In the genomic region with DNA sequence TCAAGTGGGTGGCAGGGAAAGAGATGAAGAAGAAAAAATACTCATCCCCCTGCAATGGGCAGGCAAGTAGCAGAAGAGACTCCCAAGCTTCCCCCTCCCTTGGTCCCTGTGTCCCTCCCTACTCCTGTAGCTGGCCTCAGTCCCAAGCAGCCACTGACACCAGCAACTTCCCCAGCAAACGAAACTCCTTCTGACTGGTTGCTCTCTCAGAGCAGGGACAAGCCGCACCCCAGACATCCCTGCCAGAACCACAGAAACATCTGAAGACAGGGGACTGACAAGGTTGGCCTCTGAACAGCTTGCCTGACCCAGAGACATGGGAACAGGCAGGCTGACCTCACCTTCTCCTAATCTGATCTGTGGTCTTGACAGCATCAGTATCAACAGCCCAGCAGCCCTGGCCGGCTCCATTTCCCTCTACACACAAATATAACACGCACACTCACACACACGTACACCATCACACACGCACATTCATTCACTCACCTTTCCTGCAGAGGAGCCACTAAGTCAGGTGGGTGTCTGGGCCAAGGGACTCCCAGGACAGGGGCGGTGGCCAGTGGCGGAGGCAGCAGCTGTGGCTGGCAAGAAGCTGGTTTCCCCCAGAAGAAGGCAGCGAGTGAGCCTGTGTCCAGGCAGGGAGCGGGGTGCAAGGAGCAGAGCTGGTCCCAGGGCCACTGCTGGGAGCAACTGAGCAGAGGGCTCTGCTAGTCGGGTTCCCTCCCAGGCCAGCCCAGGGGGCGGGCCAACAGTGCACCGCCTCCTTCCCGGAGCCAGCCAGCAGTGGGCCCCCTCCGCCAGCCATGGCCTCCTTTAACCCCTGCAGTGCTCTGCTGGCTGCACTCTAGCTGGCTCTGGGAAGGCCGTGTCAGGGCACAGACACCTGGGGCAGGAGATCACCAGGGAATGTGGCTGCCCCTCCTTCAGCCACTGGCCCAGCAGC, we compare ENCODE assay signal across 8 cellular contexts. TPM values are rescaled to one million over a fixed set of nuclear protein-coding genes. Genes with fewer than 3 reads are reported as not detected.
A peak's percentile ranks its signal among the peaks of the same experiment; 100 is the strongest.
DNase-seq lines count a peak whose midpoint lies in the region; ATAC-seq and TF ChIP-seq lines count a peak whose summit lies in the region.

No MANE protein-coding gene starts in this region.

- peaks cover 0 to 16% (median 6%) of the 10 kb centered on the region in 7 donors for H3K4me1 Mint-ChIP-seq in naive thymus-derived CD4-positive, alpha-beta T cell

- DNase-seq in AG08396 (ENCODE audit: low spot score) (peak; percentile 92), SK-N-SH (peak; percentile 96), fibroblast of peridontal ligament (ENCODE audit: extremely low read depth) (peak; percentile 35), GF-D8 (lab: John Stamatoyannopoulos, UW) (no peak)
- no peak for DNase-seq in naive thymus-derived CD4-positive, alpha-beta T cell

- H3K4me2 ChIP-seq in SK-N-SH: peak overlapping the region; percentile 99

- H3K9me3 Mint-ChIP-seq in naive thymus-derived CD4-positive, alpha-beta T cell: no peaks in the 10 kb centered on the region

- H3K36me3 ChIP-seq in HEK293 (ENCODE audit: control insufficient read depth in 2 of 2, insufficient read depth in 1 of 2, low read length in 2 of 2) (no peaks in the 10 kb centered on the region), SK-N-SH (replicated peaks in 1 of 2; ENCODE audit: control insufficient read depth in 1 of 2, insufficient read depth in 2 of 2, low read length in 1 of 2) (no peaks in the 10 kb centered on the region)
- H3K36me3 ChIP-seq in naive thymus-derived CD4-positive, alpha-beta T cell (ENCODE audit: control insufficient read depth in 2 of 3, insufficient read depth in 3 of 3, low read length in 3 of 3): no peaks in the 10 kb centered on the region

- peak; percentile 57 for ATAC-seq in naive thymus-derived CD4-positive, alpha-beta T cell
- ATAC-seq in HG03159 (IDR thresholded peaks at IDR 0.05; ENCODE audit: unreplicated experiment): no peak
- no peak for ATAC-seq in GM18909 (IDR thresholded peaks at IDR 0.05; ENCODE audit: poor library complexity, unreplicated experiment)

- peaks cover 4% of the 10 kb centered on the region for H3K4me1 ChIP-seq in HEK293 (ENCODE audit: control insufficient read depth, insufficient read depth, low read length)
- H3K4me1 ChIP-seq in SK-N-SH (ENCODE audit: control insufficient read depth in 1 of 2, insufficient read depth in 2 of 2, low read depth in 1 of 2, low read length in 1 of 2): peaks cover 7 to 94% of the 10 kb centered on the region in 2 experiments
- no peaks in the 10 kb centered on the region for H3K4me1 ChIP-seq in naive thymus-derived CD4-positive, alpha-beta T cell (ENCODE audit: control insufficient read depth in 2 of 2, insufficient read depth in 2 of 2, low read length in 2 of 2)

- no peak overlapping the region for H3K4me3 ChIP-seq in HEK293 (ENCODE audit: low read depth, low read length)
- H3K4me3 ChIP-seq in SK-N-SH (ENCODE audit: low read depth in 2 of 2, low read length in 1 of 2): peak overlapping the region; percentile 38 to 70
- no peak overlapping the region for H3K4me3 ChIP-seq in naive thymus-derived CD4-positive, alpha-beta T cell (ENCODE audit: low read length)

- POLR2A ChIA-PET in HEK293 (lab: Yijun Ruan, JAX) (no interaction called here), SK-N-SH (lab: Yijun Ruan, JAX) (interaction anchor here (0.8 to 3.0 kb wide), 6 partner anchors 10 to 99 kb away, joined by 3 to 23 read pairs (median 5); no protein-coding TSS in a partner anchor)
- POLR2A ChIA-PET in naive thymus-derived CD4-positive, alpha-beta T cell (lab: Charles Lee): no interaction called here

- H4K20me1 ChIP-seq in SK-N-SH (ENCODE audit: insufficient read depth): peaks cover 82% of the 10 kb centered on the region

- no peak overlapping the region for H2AFZ ChIP-seq in SK-N-SH (ENCODE audit: low read depth)

- H3K9me3 ChIP-seq in HEK293 (ENCODE audit: control insufficient read depth, insufficient read depth, low read depth, low read length): no peaks in the 10 kb centered on the region
- H3K9me3 ChIP-seq in SK-N-SH: no peaks in the 10 kb centered on the region
- H3K9me3 ChIP-seq in naive thymus-derived CD4-positive, alpha-beta T cell (ENCODE audit: control insufficient read depth in 2 of 3, low read length in 3 of 3): no peaks in the 10 kb centered on the region

- no peaks in the 10 kb centered on the region for H3K36me3 Mint-ChIP-seq in naive thymus-derived CD4-positive, alpha-beta T cell

- H3K27me3 ChIP-seq in SK-N-SH (ENCODE audit: insufficient read depth): no peaks in the 10 kb centered on the region
- no peaks in the 10 kb centered on the region for H3K27me3 ChIP-seq in naive thymus-derived CD4-positive, alpha-beta T cell (ENCODE audit: control insufficient read depth in 2 of 2, insufficient read depth in 2 of 2, low read length in 2 of 2)

- H3K9ac ChIP-seq in SK-N-SH: peak overlapping the region; percentile 75

- TF ChIP-seq RAD21 in SK-N-SH (IDR thresholded peaks at IDR 0.05; ENCODE audit: low read length): peak; percentile 53

- CTCF ChIA-PET in HEK293 (lab: Yijun Ruan, JAX) (interaction anchor here (0.7 to 2.3 kb wide), 13 partner anchors 11 to 158 kb away, joined by 3 to 11 read pairs (median 3); no protein-coding TSS in a partner anchor), SK-N-SH (lab: Yijun Ruan, JAX) (interaction anchor here (0.7 to 9.7 kb wide), 19 partner anchors 10 to 156 kb away, joined by 3 to 68 read pairs (median 4); no protein-coding TSS in a partner anchor)
- CTCF ChIA-PET in naive thymus-derived CD4-positive, alpha-beta T cell (lab: Charles Lee): no interaction called here

- peak overlapping the region in 1 of 9 donors; percentile 47 for H3K27ac Mint-ChIP-seq in naive thymus-derived CD4-positive, alpha-beta T cell

- H3K27ac ChIP-seq in HEK293 (ENCODE audit: extremely low read depth, low read depth, low read length) (no peak overlapping the region), SK-N-SH (ENCODE audit: low read depth in 2 of 2, low read length in 1 of 2) (peak overlapping the region; percentile 60 to 86; a peak in 3 of 4 replicates)
- no peak overlapping the region for H3K27ac ChIP-seq in naive thymus-derived CD4-positive, alpha-beta T cell (ENCODE audit: low read depth, low read length)

- H3K79me2 ChIP-seq in SK-N-SH (ENCODE audit: insufficient read depth): peaks cover 89% of the 10 kb centered on the region

- no peak for TF ChIP-seq EP300 in SK-N-SH (IDR thresholded peaks at IDR 0.05; ENCODE audit: borderline replicate concordance in 1 of 2, low read depth in 1 of 2, low read length in 1 of 2)

- intact Hi-C loops in naive thymus-derived CD4-positive, alpha-beta T cell (cut with micrococcal nuclease): no loop called here

- peaks cover 11% of the 10 kb centered on the region for H3F3A ChIP-seq in SK-N-SH (replicated peaks; ENCODE audit: insufficient read depth)

- WGBS in SK-N-SH (ENCODE audit: low lambda C conversion rate): 18% methylated on average over 12 of the region's 16 CpGs

- peak overlapping the region in 1 of 10 donors; percentile 43 for H3K4me3 Mint-ChIP-seq in naive thymus-derived CD4-positive, alpha-beta T cell

- TF ChIP-seq CTCF in HEK293 (tag by site-specific recombination; IDR thresholded peaks at IDR 0.05) (peak; percentile 50; the same call in 1 of the 2 replicates), SK-N-SH (IDR thresholded peaks at IDR 0.05) (peak; percentile 29)

- peaks cover 14 to 35% (median 24%) of the 10 kb centered on the region in 5 donors for H3K27me3 Mint-ChIP-seq in naive thymus-derived CD4-positive, alpha-beta T cell

- no peaks in the 10 kb centered on the region for H3K9me2 ChIP-seq in SK-N-SH

TF ChIP-seq in HEK293, 187 proteins besides CTCF, POLR2A, EP300 and RAD21 (continues in another document):
- TF ChIP-seq ZNF792 (tag by site-specific recombination; IDR thresholded peaks at IDR 0.05) (no peak), SCRT1 (tag by site-specific recombination; IDR thresholded peaks at IDR 0.05; ENCODE audit: borderline replicate concordance) (no peak), SP2 (tag by site-specific recombination; IDR thresholded peaks at IDR 0.05) (0 out of 2 replicates have a peak, but pooled peaks have one; percentile 24), ZNF214 (tag by site-specific recombination; IDR thresholded peaks at IDR 0.05; ENCODE audit: borderline replicate concordance) (no peak), ZNF785 (tag by site-specific recombination; IDR thresholded peaks at IDR 0.05) (no peak), ZNF776 (tag by site-specific recombination; IDR thresholded peaks at IDR 0.05; ENCODE audit: borderline replicate concordance) (no peak), ZNF324 (tag by site-specific recombination; IDR thresholded peaks at IDR 0.05) (no peak), HOXD13 (CRISPR knock-in tag; IDR thresholded peaks at IDR 0.05; ENCODE audit: borderline replicate concordance) (no peak), SALL2 (tag by site-specific recombination; IDR thresholded peaks at IDR 0.05; ENCODE audit: borderline replicate concordance) (no peak), ZNF830 (tag by site-specific recombination; IDR thresholded peaks at IDR 0.05; ENCODE audit: low read depth) (no peak), ZNF248 (tag by site-specific recombination; IDR thresholded peaks at IDR 0.05) (no peak)

TF ChIP-seq in SK-N-SH, 30 proteins besides CTCF, POLR2A, EP300 and RAD21 (continues in another document):
- TF ChIP-seq FOSL2 (IDR thresholded peaks at IDR 0.05; ENCODE audit: borderline replicate concordance, low read depth) (no peak), MEF2A (IDR thresholded peaks at IDR 0.05; ENCODE audit: borderline replicate concordance, low read depth) (no peak), CHD2 (IDR thresholded peaks at IDR 0.05; ENCODE audit: low read length, partially characterized antibody) (peak; percentile 57), MXI1 (IDR thresholded peaks at IDR 0.05; ENCODE audit: low read depth, low read length) (peak; percentile 14; the same call in 1 of the 2 replicates), EZH2phosphoT487 (IDR thresholded peaks at IDR 0.05; ENCODE audit: borderline replicate concordance, low read depth) (no peak), TAF1 (IDR thresholded peaks at IDR 0.05; ENCODE audit: borderline replicate concordance, low read depth, low read length) (peak; percentile 78), YY1 (IDR thresholded peaks at IDR 0.05; ENCODE audit: low read depth) (peak; percentile 69; the same call in 1 of the 2 replicates), GATA2 (CRISPR knock-in tag; IDR thresholded peaks at IDR 0.05) (peak; percentile 5; the same call in 1 of the 2 replicates), SMC3 (IDR thresholded peaks at IDR 0.05; ENCODE audit: low read depth, low read length) (peak; percentile 30), RFX5 (IDR thresholded peaks at IDR 0.05; ENCODE audit: low read length) (no peak)
- TF ChIP-seq, protein P1, sequence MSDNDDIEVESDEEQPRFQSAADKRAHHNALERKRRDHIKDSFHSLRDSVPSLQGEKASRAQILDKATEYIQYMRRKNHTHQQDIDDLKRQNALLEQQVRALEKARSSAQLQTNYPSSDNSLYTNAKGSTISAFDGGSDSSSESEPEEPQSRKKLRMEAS (IDR thresholded peaks at IDR 0.05; ENCODE audit: low read depth): 0 out of 2 replicates have a peak, but pooled peaks have one; percentile 23

RNA-seq across cellular contexts. Expression of a gene that starts 59.1 kb away (rescaled TPM):
- 10.5 and 12.1 TPM in 2 replicates for polyA plus RNA-seq in SK-N-SH (2012; rRNA removed)
- 7.1 and 10.2 TPM in 2 replicates for polyA plus RNA-seq in SK-N-SH (2012; cell fraction: cytosol; rRNA removed)
- 34.1 and 40.8 TPM in 2 replicates for polyA plus RNA-seq in SK-N-SH (2012; cell fraction: nucleus; rRNA removed)
- 1 to 10 TPM in 2 of 5 experiments, under 1 TPM in 3; 0.50 to 5.0 (median 0.81) TPM for total RNA-seq in naive thymus-derived CD4-positive, alpha-beta T cell
- polyA plus RNA-seq in naive thymus-derived CD4-positive, alpha-beta T cell: not detected

Comparison
In these comparisons a context has a peak if more than half of its experiments do, and no peak if none do; other contexts are left out.
1. DNase-seq: peak in AG08396 (single experiment), SK-N-SH (single experiment) and fibroblast of peridontal ligament (single experiment); none in naive thymus-derived CD4-positive, alpha-beta T cell (0 of 9) and GF-D8 (single experiment).
2. H3K27ac ChIP-seq: peak in SK-N-SH (2 of 2); none in HEK293 (single experiment) and naive thymus-derived CD4-positive, alpha-beta T cell (single experiment).
3. H3K4me3 ChIP-seq: peak in SK-N-SH (2 of 2); none in HEK293 (single experiment) and naive thymus-derived CD4-positive, alpha-beta T cell (single experiment).
4. RNA of a gene that starts 59.1 kb away (polyA plus RNA-seq): 7.1 to 40.8 TPM in SK-N-SH; not detected in naive thymus-derived CD4-positive, alpha-beta T cell; every median in the first group is over 4 times any median in the second.